In genomic region chr15:60373745-60374144, GRCh38 we compare ENCODE assay signal across 1 cellular context.
TF ChIP-seq lines count a peak whose summit lies in the region.

No MANE protein-coding gene starts in this region.

TF ChIP-seq in SK-N-SH, 30 proteins besides CTCF, POLR2A, EP300 and RAD21:
- TF ChIP-seq POLR2AphosphoS5 (IDR thresholded peaks at IDR 0.05; ENCODE audit: low read depth, low read length) (0 out of 2 replicates have a peak, but pooled peaks have one; percentile 43), NFIC (IDR thresholded peaks at IDR 0.05; ENCODE audit: borderline replicate concordance) (no peak)
TF ChIP-seq in SK-N-SH: peak in this region for 1.
